ENCODE assay signal across 27 cellular contexts in genomic region chr5:31225118-31225517, GRCh38. TPM values are rescaled to one million over a fixed set of nuclear protein-coding genes. Genes with fewer than 3 reads are reported as not detected.
DNase-seq lines count a peak whose midpoint lies in the region; ATAC-seq and TF ChIP-seq lines count a peak whose summit lies in the region.
"Had no signal": no experiment of that assay in that cellular context is flagged by ENCODE, and none has a peak within 500 bp of the region (broad histone marks: within the 10 kb centered on the region; RNA-seq: fewer than 3 reads in every experiment).

No MANE protein-coding gene starts in this region.

- no peaks in the 10 kb centered on the region for H3K36me3 ChIP-seq in adipocyte (ENCODE audit: control insufficient read depth, insufficient read depth, low read length, severe bottlenecking)
- H3K36me3 ChIP-seq in fibroblast of lung (ENCODE audit: control insufficient read depth, insufficient read depth, low read length): no peaks in the 10 kb centered on the region
- no peaks in the 10 kb centered on the region for H3K36me3 ChIP-seq in osteoblast (ENCODE audit: insufficient read depth, low read length)
- H3K36me3 ChIP-seq: ovary, SJSA1, thoracic aorta had no signal

- H3K4me2 ChIP-seq in fibroblast of lung (ENCODE audit: extremely low read depth, insufficient read depth, low read length): no peak overlapping the region
- H3K4me2 ChIP-seq in osteoblast (ENCODE audit: insufficient read depth, low read length): no peak overlapping the region
- H3K4me2 ChIP-seq: KMS-11 had no signal

- H3K4me1 ChIP-seq in adipocyte (ENCODE audit: control insufficient read depth, insufficient read depth, low read length) (no peaks in the 10 kb centered on the region), fibroblast of lung (ENCODE audit: control insufficient read depth, extremely low read depth, insufficient read depth, low read length) (no peaks in the 10 kb centered on the region), osteoblast (ENCODE audit: insufficient read depth, low read length) (no peaks in the 10 kb centered on the region)
- H3K4me1 ChIP-seq: SJSA1 had no signal

- H3K9me3 ChIP-seq in adipocyte (ENCODE audit: control insufficient read depth, low read length): no peaks in the 10 kb centered on the region
- H3K9me3 ChIP-seq in fibroblast of lung (ENCODE audit: control insufficient read depth, insufficient read depth, low read depth, low read length): no peaks in the 10 kb centered on the region
- H3K9me3 ChIP-seq in osteoblast (ENCODE audit: low read depth, low read length): no peaks in the 10 kb centered on the region
- H3K9me3 ChIP-seq: ovary, SJSA1, thoracic aorta had no signal

- H3K9ac ChIP-seq in adipocyte (ENCODE audit: low read length): no peak overlapping the region
- H3K9ac ChIP-seq in fibroblast of lung (ENCODE audit: insufficient read depth, low read length): no peak overlapping the region
- H3K9ac ChIP-seq: KMS-11 had no signal

- H3K27ac ChIP-seq in fibroblast of lung (ENCODE audit: insufficient read depth, low read length) (no peak overlapping the region), osteoblast (ENCODE audit: low read depth, low read length) (no peak overlapping the region)
- H3K27ac ChIP-seq: KMS-11, ovary, SJSA1, thoracic aorta had no signal

- H2AFZ ChIP-seq in fibroblast of lung (ENCODE audit: low read length) (no peak overlapping the region), osteoblast (ENCODE audit: low read length) (no peak overlapping the region)

- H3K4me3 ChIP-seq in adipocyte (ENCODE audit: low read length) (no peak overlapping the region), fibroblast of lung (replicated peaks in 1 of 4; ENCODE audit: control extremely low read depth in 1 of 4, insufficient read depth in 1 of 4, low read depth in 3 of 4, low read length in 4 of 4) (no peak overlapping the region), osteoblast (ENCODE audit: insufficient read depth, low read length) (no peak overlapping the region)
- H3K4me3 ChIP-seq: dorsolateral prefrontal cortex, ovary, SJSA1, thoracic aorta had no signal

- TF ChIP-seq CTCF in fibroblast of lung (conservative IDR thresholded peaks at IDR 0.05 in 1 of 2, IDR thresholded peaks at IDR 0.05 in 1 of 2; ENCODE audit: low read depth in 1 of 2, low read length in 2 of 2) (no peak), osteoblast (IDR thresholded peaks at IDR 0.05; ENCODE audit: extremely low read depth, low read depth, low read length) (no peak)

- H4K20me1 ChIP-seq in fibroblast of lung (ENCODE audit: control insufficient read depth, extremely low read depth, insufficient read depth, low read length) (no peaks in the 10 kb centered on the region), osteoblast (ENCODE audit: insufficient read depth, low read length) (no peaks in the 10 kb centered on the region)

- DNase-seq in EH (ENCODE audit: low read depth): peak; percentile 3
- DNase-seq in adipocyte (ENCODE audit: low read depth): peak; percentile 16
- peak; percentile 18 to 92 for DNase-seq in fibroblast of lung (ENCODE audit: low read depth in 2 of 2)
- DNase-seq in osteoblast (ENCODE audit: insufficient read length, low spot score, missing footprints): peak; percentile 51
- DNase-seq in SHP77 (lab: John Stamatoyannopoulos, UW): no peak
- DNase-seq: activated CD8-positive, alpha-beta T cell treated with anti-CD3 and anti-CD28 coated beads, Interleukin-2, amount 10 ng/mL, durations not matched to agents 7 days and 5 days; activated effector memory CD4-positive, alpha-beta T cell treated with anti-CD3 and anti-CD28 coated beads, Interleukin-2, amount 50 U/mL, for 16 hours; caudate nucleus; dorsolateral prefrontal cortex; head of caudate nucleus; naive B cell; NCI-H146; NCI-H524; NK-92 treated with Interleukin-12 subunit alpha and Interleukin-12 subunit beta, amount 100 ng/mL, for 24 hours; ovary; stimulated activated CD4-positive, alpha-beta T cell treated with anti-CD3 and anti-CD28 coated beads, Interleukin-4, amount 100 ng/mL, for 1 hour; stimulated activated naive B cell treated with anti-CD40 and anti-IgM and Interleukin-4, amounts not matched to agents 10 μg/mL and 1 μg/mL and 100 μg/mL, for 72 hours; T-helper 1 cell had no signal

- H3K79me2 ChIP-seq in fibroblast of lung (ENCODE audit: control insufficient read depth, insufficient read depth, low read length): no peaks in the 10 kb centered on the region
- H3K79me2 ChIP-seq in osteoblast (ENCODE audit: insufficient read depth, low read length): no peaks in the 10 kb centered on the region

- H3K27me3 ChIP-seq in adipocyte (replicated peaks; ENCODE audit: control insufficient read depth, insufficient read depth, low read length) (peaks cover 8% of the 10 kb centered on the region), fibroblast of lung (ENCODE audit: control insufficient read depth, insufficient read depth, low read length) (no peaks in the 10 kb centered on the region), osteoblast (ENCODE audit: insufficient read depth, low read length) (no peaks in the 10 kb centered on the region)
- H3K27me3 ChIP-seq: ovary, SJSA1 had no signal

- ATAC-seq in HG03520 (IDR thresholded peaks at IDR 0.05; ENCODE audit: unreplicated experiment) (no peak), GM18858 (IDR thresholded peaks at IDR 0.05; ENCODE audit: unreplicated experiment) (no peak), GM21717 (IDR thresholded peaks at IDR 0.05; ENCODE audit: unreplicated experiment) (no peak)
- ATAC-seq: activated CD8-positive, alpha-beta T cell treated with anti-CD3 and anti-CD28 coated beads, Interleukin-2, amount 10 ng/mL, durations not matched to agents 7 days and 5 days; left lobe of liver; stimulated activated naive B cell treated with anti-CD40 and anti-IgM and Interleukin-4, amounts not matched to agents 10 μg/mL and 1 μg/mL and 100 μg/mL, for 72 hours had no signal

RNA-seq across cellular contexts. Expression of gene CDH6, which starts 31.6 kb away (rescaled TPM):
- total RNA-seq in fibroblast of lung (9.8 and 10.4 TPM in 2 replicates), osteoblast (9.4 and 16.3 TPM in 2 replicates)
- 18.8 and 45.4 TPM in 2 replicates for polyA plus RNA-seq in fibroblast of lung
- 11.2 and 24.6 TPM in 2 replicates for polyA plus RNA-seq in fibroblast of lung (2012)
- 13.1 and 84.2 TPM in 2 replicates for polyA minus RNA-seq in fibroblast of lung (ENCODE audit: low replicate concordance)
- total RNA-seq: activated CD8-positive, alpha-beta T cell treated with anti-CD3 and anti-CD28 coated beads, Interleukin-2, amount 10 ng/mL, durations not matched to agents 7 days and 5 days; endothelial cell of umbilical vein; HT-29 had no signal

Comparison
In these comparisons a context has a peak if more than half of its experiments do, and no peak if none do; other contexts are left out.
1. DNase-seq: peak in EH (single experiment), adipocyte (single experiment), fibroblast of lung (2 of 2) and osteoblast (single experiment); none in SHP77 (0 of 2).